ENCODE assay signal across 9 cellular contexts in the genomic region with DNA sequence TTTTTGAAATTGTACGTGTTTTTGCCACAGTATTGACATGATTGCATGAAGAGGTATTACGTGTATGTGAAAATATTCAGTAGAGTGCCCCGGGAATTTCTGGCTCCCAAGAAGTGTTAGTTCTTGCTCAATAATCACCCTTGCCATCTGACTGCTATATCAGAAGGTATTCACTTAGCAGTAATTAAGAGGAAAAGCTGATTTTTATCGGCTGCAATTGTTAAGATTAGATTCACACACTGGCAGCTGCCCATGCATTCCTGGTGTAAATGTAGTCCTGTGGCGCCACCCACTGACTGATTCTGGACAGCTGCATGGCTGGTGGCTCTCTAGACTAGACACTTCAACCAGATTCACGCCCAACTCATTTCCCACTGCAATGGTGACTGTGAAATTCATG.
DNase-seq lines count a peak whose midpoint lies in the region; ATAC-seq and TF ChIP-seq lines count a peak whose summit lies in the region.
"Had no signal": no experiment of that assay in that cellular context is flagged by ENCODE, and none has a peak within 500 bp of the region (broad histone marks: within the 10 kb centered on the region; RNA-seq: fewer than 3 reads in every experiment).

No MANE protein-coding gene starts in this region.

- H4K91ac ChIP-seq in mesenchymal stem cell (ENCODE audit: low read length): no peak overlapping the region

- H3K9ac ChIP-seq in mesenchymal stem cell (ENCODE audit: low read length): peak overlapping the region; percentile 32

- no peak overlapping the region for H3K4me3 Mint-ChIP-seq in stimulated activated memory B cell treated with anti-CD40 and anti-IgM and Interleukin-4, amounts not matched to agents 10 μg/mL and 1 μg/mL and 100 μg/mL, for 72 hours

- H3K4me1 ChIP-seq in mesenchymal stem cell (ENCODE audit: control insufficient read depth, insufficient read depth, low read depth, low read length): no peaks in the 10 kb centered on the region

- peaks cover 7% of the 10 kb centered on the region for H3K9me3 Mint-ChIP-seq in stimulated activated memory B cell treated with anti-CD40 and anti-IgM and Interleukin-4, amounts not matched to agents 10 μg/mL and 1 μg/mL and 100 μg/mL, for 72 hours

- no peaks in the 10 kb centered on the region for H3K36me3 ChIP-seq in brain microvascular endothelial cell (replicated peaks)
- no peaks in the 10 kb centered on the region for H3K36me3 ChIP-seq in mesenchymal stem cell (ENCODE audit: control insufficient read depth in 1 of 2, insufficient read depth in 2 of 2, low read depth in 1 of 2, low read length in 2 of 2)

- H3K18ac ChIP-seq in mesenchymal stem cell (ENCODE audit: low read depth in 1 of 2, low read length in 2 of 2): no peak overlapping the region

- no peak overlapping the region for H3K27ac Mint-ChIP-seq in stimulated activated memory B cell treated with anti-CD40 and anti-IgM and Interleukin-4, amounts not matched to agents 10 μg/mL and 1 μg/mL and 100 μg/mL, for 72 hours

- no peak overlapping the region for H3K14ac ChIP-seq in mesenchymal stem cell (ENCODE audit: low read length in 2 of 2)

- no peaks in the 10 kb centered on the region for H3K79me1 ChIP-seq in mesenchymal stem cell (replicated peaks; ENCODE audit: low read length, poor library complexity, severe bottlenecking)

- ATAC-seq in stimulated activated memory B cell treated with anti-CD40 and anti-IgM and Interleukin-4, amounts not matched to agents 10 μg/mL and 1 μg/mL and 100 μg/mL, for 72 hours: no peak
- ATAC-seq in GM19328 (IDR thresholded peaks at IDR 0.05; ENCODE audit: unreplicated experiment): no peak
- no peak for ATAC-seq in GM18907 (IDR thresholded peaks at IDR 0.05; ENCODE audit: unreplicated experiment)

- 43% methylated on average over 5 of the region's 6 CpGs for whole genome bisulfite sequencing in mesenchymal stem cell

- no peak overlapping the region for H2BK5ac ChIP-seq in mesenchymal stem cell (ENCODE audit: low read depth, low read length, poor library complexity, severe bottlenecking)

- H2AFZ ChIP-seq in mesenchymal stem cell (ENCODE audit: low read depth, low read length): no peak overlapping the region

- peak; percentile 67 for TF ChIP-seq CTCF in brain microvascular endothelial cell (IDR thresholded peaks at IDR 0.05; ENCODE audit: low read depth, low read length, missing control alignments)

- no peak overlapping the region for H4K8ac ChIP-seq in mesenchymal stem cell (ENCODE audit: low read length)

- no peak overlapping the region for H3K27ac ChIP-seq in brain microvascular endothelial cell
- H3K27ac ChIP-seq in mesenchymal stem cell (ENCODE audit: low read length, poor library complexity, severe bottlenecking): no peak overlapping the region

- no peaks in the 10 kb centered on the region for H3K4me1 Mint-ChIP-seq in stimulated activated memory B cell treated with anti-CD40 and anti-IgM and Interleukin-4, amounts not matched to agents 10 μg/mL and 1 μg/mL and 100 μg/mL, for 72 hours

- no peaks in the 10 kb centered on the region for H3K9me3 ChIP-seq in mesenchymal stem cell (ENCODE audit: control insufficient read depth, low read length)

- DNase-seq in activated T-cell treated with anti-CD3 and anti-CD28 coated beads, Interleukin-2, amount 50 U/mL, for 48 hours: peak; percentile 18 to 22
- no peak for DNase-seq in activated T-cell treated with anti-CD3 and anti-CD28 coated beads, Interleukin-2, amount 50 U/mL, for 1 hour
- DNase-seq in NCI-H2227 (lab: John Stamatoyannopoulos, UW; ENCODE audit: unreplicated experiment) (peak; percentile 77), brain microvascular endothelial cell (peak; percentile 18), mesenchymal stem cell (no peak)

- H2BK12ac ChIP-seq in mesenchymal stem cell (ENCODE audit: low read length in 2 of 2): no peak overlapping the region

- H3K36me3 Mint-ChIP-seq in stimulated activated memory B cell treated with anti-CD40 and anti-IgM and Interleukin-4, amounts not matched to agents 10 μg/mL and 1 μg/mL and 100 μg/mL, for 72 hours: no peaks in the 10 kb centered on the region

- H3K4me2 ChIP-seq in mesenchymal stem cell (ENCODE audit: low read length, poor library complexity, severe bottlenecking): no peak overlapping the region

- no peak overlapping the region for H2BK15ac ChIP-seq in mesenchymal stem cell (ENCODE audit: low read depth, poor library complexity, severe bottlenecking)

- H2BK120ac ChIP-seq in mesenchymal stem cell (ENCODE audit: low read depth, low read length): no peak overlapping the region

- no peaks in the 10 kb centered on the region for H3K27me3 ChIP-seq in brain microvascular endothelial cell (replicated peaks)
- H3K27me3 ChIP-seq in mesenchymal stem cell (ENCODE audit: control insufficient read depth in 1 of 2, insufficient read depth in 1 of 2, low read length in 2 of 2): no peaks in the 10 kb centered on the region

- H3K23ac ChIP-seq in mesenchymal stem cell (ENCODE audit: low read length in 2 of 2): no peak overlapping the region

- no peak overlapping the region for H3K4ac ChIP-seq in mesenchymal stem cell (ENCODE audit: low read depth in 1 of 2, low read length in 2 of 2)

- H2AK5ac ChIP-seq in mesenchymal stem cell (ENCODE audit: low read length, severe bottlenecking): no peak overlapping the region

- no peak overlapping the region for H3K4me3 ChIP-seq in brain microvascular endothelial cell (ENCODE audit: low read depth, low read length)
- no peak overlapping the region for H3K4me3 ChIP-seq in mesenchymal stem cell (ENCODE audit: insufficient read depth in 1 of 2, low read depth in 1 of 2, low read length in 2 of 2)
- H3K4me3 ChIP-seq: skin epidermis had no signal

- in situ Hi-C loops in brain microvascular endothelial cell (cut with HindIII; ENCODE audit: low pct_ligation_motif_present, low sequenced_read_pairs): no loop called here

- H3K27me3 Mint-ChIP-seq in stimulated activated memory B cell treated with anti-CD40 and anti-IgM and Interleukin-4, amounts not matched to agents 10 μg/mL and 1 μg/mL and 100 μg/mL, for 72 hours: no peaks in the 10 kb centered on the region

Comparison
In these comparisons a context has a peak if more than half of its experiments do, and no peak if none do; other contexts are left out.
1. DNase-seq: peak in activated T-cell treated with anti-CD3 and anti-CD28 coated beads, Interleukin-2, amount 50 U/mL, for 48 hours (2 of 2), NCI-H2227 (single experiment) and brain microvascular endothelial cell (single experiment); none in activated T-cell treated with anti-CD3 and anti-CD28 coated beads, Interleukin-2, amount 50 U/mL, for 1 hour (single experiment) and mesenchymal stem cell (single experiment).